1 cellular context compared by ENCODE assay signal in genomic region chr12:123657211-123657610, GRCh38.
TF ChIP-seq lines count a peak whose summit lies in the region.

No MANE protein-coding gene starts in this region.

TF ChIP-seq in WTC11, 78 proteins besides CTCF, POLR2A, EP300 and RAD21:
- TF ChIP-seq ARID4B (CRISPR knock-in tag; IDR thresholded peaks at IDR 0.05; ENCODE audit: borderline replicate concordance) (no peak), EMX1 (CRISPR knock-in tag; IDR thresholded peaks at IDR 0.05) (no peak), ZNF138 (CRISPR knock-in tag; conservative IDR thresholded peaks at IDR 0.05) (no peak)
